19 cellular contexts compared by ENCODE assay signal in the genomic region with DNA sequence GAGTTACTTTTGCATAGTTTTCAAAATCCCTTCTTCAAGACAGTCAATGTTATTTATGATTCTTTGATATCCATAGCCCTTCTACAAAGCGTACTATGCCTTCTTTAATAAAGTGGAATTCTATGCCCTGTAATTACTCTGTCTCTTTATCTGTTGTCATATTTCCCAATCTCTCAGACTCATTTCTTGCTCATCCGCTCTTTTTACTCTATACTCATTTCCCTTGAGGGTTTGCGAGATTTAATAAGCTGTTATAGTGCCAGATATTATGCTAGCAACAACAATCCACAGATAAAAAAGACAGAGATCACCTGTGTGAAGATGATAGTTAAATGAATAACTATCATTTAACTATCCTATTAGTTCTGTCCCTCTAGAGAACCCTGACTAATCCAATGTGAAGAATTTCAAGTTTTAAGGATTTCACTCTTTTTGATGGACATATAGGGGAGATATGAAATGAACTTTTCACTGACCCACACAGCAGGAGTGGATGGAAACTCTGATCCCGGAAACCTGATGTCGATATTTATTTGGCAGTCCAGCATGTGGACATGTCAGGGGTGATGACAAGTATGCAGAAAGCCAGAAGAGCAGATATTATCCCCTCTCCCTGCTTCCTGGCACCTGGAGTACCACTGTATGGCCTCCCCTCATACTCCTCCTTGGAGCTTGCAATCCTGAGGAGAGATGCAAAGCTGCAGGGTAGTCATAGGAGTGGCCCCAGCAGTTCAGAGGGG. TPM values are rescaled to one million over a fixed set of nuclear protein-coding genes. Genes with fewer than 3 reads are reported as not detected.
DNase-seq lines count a peak whose midpoint lies in the region; ATAC-seq and TF ChIP-seq lines count a peak whose summit lies in the region.
"Had no signal": no experiment of that assay in that cellular context is flagged by ENCODE, and none has a peak within 500 bp of the region (broad histone marks: within the 10 kb centered on the region; RNA-seq: fewer than 3 reads in every experiment).

No MANE protein-coding gene starts in this region.

- no peaks in the 10 kb centered on the region for H3K9me3 ChIP-seq in breast epithelium
- H3K9me3 ChIP-seq: ascending aorta, tibial artery had no signal

- H3K4me1 Mint-ChIP-seq in MCF 10A (ENCODE audit: insufficient read depth, unreplicated experiment): no peaks in the 10 kb centered on the region
- H3K4me1 Mint-ChIP-seq in activated CD4-positive, alpha-beta memory T cell treated with anti-CD3 and anti-CD28 coated beads, Interleukin-2, amount 10 ng/mL, durations not matched to agents 7 days and 5 days: peaks cover 62% of the 10 kb centered on the region

- H3K27ac ChIP-seq in breast epithelium: no peak overlapping the region
- H3K27ac ChIP-seq: ascending aorta, tibial artery had no signal

- intact Hi-C loops in MCF 10A (cut with micrococcal nuclease) (no loop called here), breast epithelium (cut with DNase I; ENCODE audit: low total_unique reads) (no loop called here), sciatic nerve (cut with DNase I) (no loop called here)

- POLR2A ChIA-PET in MCF 10A (lab: Yijun Ruan, JAX): no interaction called here
- POLR2A ChIA-PET in activated CD4-positive, alpha-beta memory T cell treated with anti-CD3 and anti-CD28 coated beads, Interleukin-2, amount 10 ng/mL, durations not matched to agents 7 days and 5 days (lab: Charles Lee): interaction anchor here (1.4 to 1.8 kb wide), 2 partner anchors 8 to 62 kb away, joined by 3 to 5 read pairs; no protein-coding TSS in a partner anchor

- no peak overlapping the region for H3K4me3 Mint-ChIP-seq in MCF 10A (ENCODE audit: unreplicated experiment)
- no peak overlapping the region for H3K4me3 Mint-ChIP-seq in activated CD4-positive, alpha-beta memory T cell treated with anti-CD3 and anti-CD28 coated beads, Interleukin-2, amount 10 ng/mL, durations not matched to agents 7 days and 5 days
- H3K4me3 Mint-ChIP-seq: CD8-positive, alpha-beta memory T cell; nephron had no signal

- H3K4me1 ChIP-seq in breast epithelium: no peaks in the 10 kb centered on the region
- H3K4me1 ChIP-seq: ascending aorta, tibial artery had no signal

- no peaks in the 10 kb centered on the region for H3K36me3 Mint-ChIP-seq in MCF 10A (ENCODE audit: insufficient read depth, unreplicated experiment)
- peaks cover 68% of the 10 kb centered on the region for H3K36me3 Mint-ChIP-seq in activated CD4-positive, alpha-beta memory T cell treated with anti-CD3 and anti-CD28 coated beads, Interleukin-2, amount 10 ng/mL, durations not matched to agents 7 days and 5 days (ENCODE audit: low read depth)

- BruUV-seq in MCF 10A (replicated peaks; lab: Mats Ljungman, UMichigan): no TSS peak

- no peak for TF ChIP-seq POLR2A in breast epithelium (IDR thresholded peaks at IDR 0.05)

- CTCF ChIA-PET in MCF 10A (lab: Yijun Ruan, JAX): no interaction called here
- CTCF ChIA-PET in activated CD4-positive, alpha-beta memory T cell treated with anti-CD3 and anti-CD28 coated beads, Interleukin-2, amount 10 ng/mL, durations not matched to agents 7 days and 5 days (lab: Charles Lee): no interaction called here

- no peaks in the 10 kb centered on the region for H3K27me3 Mint-ChIP-seq in MCF 10A (ENCODE audit: insufficient read depth, unreplicated experiment)
- no peaks in the 10 kb centered on the region for H3K27me3 Mint-ChIP-seq in activated CD4-positive, alpha-beta memory T cell treated with anti-CD3 and anti-CD28 coated beads, Interleukin-2, amount 10 ng/mL, durations not matched to agents 7 days and 5 days
- H3K27me3 Mint-ChIP-seq: CD8-positive, alpha-beta memory T cell; stimulated activated naive CD8-positive, alpha-beta T cell treated with anti-CD3 and anti-CD28 coated beads, Interleukin-15, Interleukin-2, amounts not matched to agents 100 ng/mL and 50 ng/mL, for 24 hours had no signal

- H3K9me3 Mint-ChIP-seq in MCF 10A (ENCODE audit: unreplicated experiment): no peaks in the 10 kb centered on the region
- H3K9me3 Mint-ChIP-seq in activated CD4-positive, alpha-beta memory T cell treated with anti-CD3 and anti-CD28 coated beads, Interleukin-2, amount 10 ng/mL, durations not matched to agents 7 days and 5 days: no peaks in the 10 kb centered on the region
- H3K9me3 Mint-ChIP-seq: CD8-positive, alpha-beta memory T cell; nephron; stimulated activated naive CD8-positive, alpha-beta T cell treated with anti-CD3 and anti-CD28 coated beads, Interleukin-15, Interleukin-2, amounts not matched to agents 100 ng/mL and 50 ng/mL, for 24 hours had no signal

- H3K4me3 ChIP-seq in breast epithelium: no peak overlapping the region
- H3K4me3 ChIP-seq: ascending aorta, K562, tibial artery had no signal

- DNase-seq in MCF 10A (ENCODE audit: unreplicated experiment) (peak; percentile 41), breast epithelium (ENCODE audit: low spot score in 2 of 2) (no peak), fibroblast of peridontal ligament (ENCODE audit: extremely low read depth) (peak; percentile 38), hippocampal formation (lab: John Stamatoyannopoulos, UW) (no peak), sciatic nerve (ENCODE audit: low spot score) (no peak), Ammon's horn (ENCODE audit: low spot score) (no peak)
- DNase-seq in activated CD4-positive, alpha-beta memory T cell treated with anti-CD3 and anti-CD28 coated beads, Interleukin-2, amount 10 ng/mL, durations not matched to agents 7 days and 5 days: no peak
- DNase-seq in activated CD4-positive, alpha-beta T cell treated with anti-CD3 and anti-CD28 coated beads, Interleukin-2, amount 50 U/mL, for 4 hours: no peak
- DNase-seq: CD8-positive, alpha-beta memory T cell; left colon; NCI-H748 treated with DMSO at 0.1 percent for 48 hours; small intestine; SW 1271; tibial artery had no signal

- H3K27me3 ChIP-seq in breast epithelium: no peaks in the 10 kb centered on the region
- H3K27me3 ChIP-seq: ascending aorta, tibial artery had no signal

- TF ChIP-seq CTCF in MCF 10A (IDR thresholded peaks at IDR 0.05; ENCODE audit: unreplicated experiment) (no peak), breast epithelium (IDR thresholded peaks at IDR 0.05) (no peak)

- no peaks in the 10 kb centered on the region for H3K36me3 ChIP-seq in breast epithelium
- H3K36me3 ChIP-seq: ascending aorta, tibial artery had no signal

- ATAC-seq in sciatic nerve: no peak
- ATAC-seq: K562, left colon, Right ventricle myocardium inferior had no signal

- no peak overlapping the region for H3K27ac Mint-ChIP-seq in MCF 10A (ENCODE audit: low read depth, unreplicated experiment)
- peak overlapping the region; percentile 2 for H3K27ac Mint-ChIP-seq in activated CD4-positive, alpha-beta memory T cell treated with anti-CD3 and anti-CD28 coated beads, Interleukin-2, amount 10 ng/mL, durations not matched to agents 7 days and 5 days
- H3K27ac Mint-ChIP-seq: nephron had no signal

RNA-seq across cellular contexts. Expression of a gene that starts 49.7 kb away (rescaled TPM):
- total RNA-seq in MCF 10A (2022) (5.3 and 7.0 TPM in 2 replicates), breast epithelium (1 to 10 TPM in 2 of 3 donors, under 1 TPM in 1; 0.32 to 7.5 (median 1.0) TPM), sciatic nerve (0.62 TPM)
- 10 to 100 TPM; 27.6 to 28.2 TPM for total RNA-seq in activated CD4-positive, alpha-beta memory T cell treated with anti-CD3 and anti-CD28 coated beads, Interleukin-2, amount 10 ng/mL, durations not matched to agents 7 days and 5 days
- total RNA-seq: ascending aorta, Right ventricle myocardium inferior had no signal

Comparison
In these comparisons a context has a peak if more than half of its experiments do, and no peak if none do; other contexts are left out.
1. DNase-seq: peak in MCF 10A (single experiment) and fibroblast of peridontal ligament (single experiment); none in breast epithelium (0 of 2), activated CD4-positive, alpha-beta memory T cell treated with anti-CD3 and anti-CD28 coated beads, Interleukin-2, amount 10 ng/mL, durations not matched to agents 7 days and 5 days (single experiment), hippocampal formation (0 of 2), sciatic nerve (single experiment), activated CD4-positive, alpha-beta T cell treated with anti-CD3 and anti-CD28 coated beads, Interleukin-2, amount 50 U/mL, for 4 hours (0 of 2) and Ammon's horn (single experiment).